ENCODE assay signal across 1 cellular context in the genomic region with DNA sequence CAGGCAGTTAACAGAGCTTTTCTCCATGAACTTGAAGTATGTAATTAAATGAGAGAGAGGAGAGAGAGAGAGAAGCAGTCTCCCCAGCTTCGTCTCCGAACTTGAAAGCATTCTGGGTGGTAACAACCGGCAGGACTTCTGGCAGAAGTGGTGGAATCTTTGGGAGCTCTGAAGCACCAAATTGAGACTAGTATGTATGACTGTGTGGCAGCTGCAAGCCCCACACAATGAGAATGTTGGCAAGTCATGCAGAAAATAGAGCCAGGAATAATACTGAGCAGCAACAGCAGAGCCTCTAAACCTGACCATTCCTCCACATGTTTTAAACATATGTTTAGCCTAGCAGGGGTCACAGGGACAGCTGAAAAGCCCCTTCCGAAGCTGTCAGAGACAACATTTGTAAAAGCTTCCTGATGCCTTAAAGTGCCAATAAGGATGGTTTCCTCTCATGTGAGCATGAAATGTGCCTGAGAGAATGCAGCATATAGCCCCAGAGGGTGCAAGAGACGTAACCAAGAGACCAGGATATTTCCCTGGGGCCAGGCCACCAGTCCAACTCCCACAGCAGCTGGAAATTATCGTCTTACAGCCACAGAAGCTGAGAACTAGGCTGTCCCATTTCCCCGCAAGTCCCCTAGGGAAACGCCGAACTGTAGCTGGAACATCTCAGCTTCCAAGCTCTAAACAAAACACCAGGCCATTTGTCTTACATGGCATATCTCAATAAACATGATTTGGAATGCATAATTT.
TF ChIP-seq lines count a peak whose summit lies in the region.

No MANE protein-coding gene starts in this region.

TF ChIP-seq in SK-N-SH, 30 proteins besides CTCF, POLR2A, EP300 and RAD21 (continued from another document):
- TF ChIP-seq, protein P1, sequence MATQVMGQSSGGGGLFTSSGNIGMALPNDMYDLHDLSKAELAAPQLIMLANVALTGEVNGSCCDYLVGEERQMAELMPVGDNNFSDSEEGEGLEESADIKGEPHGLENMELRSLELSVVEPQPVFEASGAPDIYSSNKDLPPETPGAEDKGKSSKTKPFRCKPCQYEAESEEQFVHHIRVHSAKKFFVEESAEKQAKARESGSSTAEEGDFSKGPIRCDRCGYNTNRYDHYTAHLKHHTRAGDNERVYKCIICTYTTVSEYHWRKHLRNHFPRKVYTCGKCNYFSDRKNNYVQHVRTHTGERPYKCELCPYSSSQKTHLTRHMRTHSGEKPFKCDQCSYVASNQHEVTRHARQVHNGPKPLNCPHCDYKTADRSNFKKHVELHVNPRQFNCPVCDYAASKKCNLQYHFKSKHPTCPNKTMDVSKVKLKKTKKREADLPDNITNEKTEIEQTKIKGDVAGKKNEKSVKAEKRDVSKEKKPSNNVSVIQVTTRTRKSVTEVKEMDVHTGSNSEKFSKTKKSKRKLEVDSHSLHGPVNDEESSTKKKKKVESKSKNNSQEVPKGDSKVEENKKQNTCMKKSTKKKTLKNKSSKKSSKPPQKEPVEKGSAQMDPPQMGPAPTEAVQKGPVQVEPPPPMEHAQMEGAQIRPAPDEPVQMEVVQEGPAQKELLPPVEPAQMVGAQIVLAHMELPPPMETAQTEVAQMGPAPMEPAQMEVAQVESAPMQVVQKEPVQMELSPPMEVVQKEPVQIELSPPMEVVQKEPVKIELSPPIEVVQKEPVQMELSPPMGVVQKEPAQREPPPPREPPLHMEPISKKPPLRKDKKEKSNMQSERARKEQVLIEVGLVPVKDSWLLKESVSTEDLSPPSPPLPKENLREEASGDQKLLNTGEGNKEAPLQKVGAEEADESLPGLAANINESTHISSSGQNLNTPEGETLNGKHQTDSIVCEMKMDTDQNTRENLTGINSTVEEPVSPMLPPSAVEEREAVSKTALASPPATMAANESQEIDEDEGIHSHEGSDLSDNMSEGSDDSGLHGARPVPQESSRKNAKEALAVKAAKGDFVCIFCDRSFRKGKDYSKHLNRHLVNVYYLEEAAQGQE (IDR thresholded peaks at IDR 0.05; ENCODE audit: low read depth, low read length), result no peak
- TF ChIP-seq NRF1 (IDR thresholded peaks at IDR 0.05; ENCODE audit: low read depth, low read length) (no peak), SMC3 (IDR thresholded peaks at IDR 0.05; ENCODE audit: low read depth, low read length) (no peak)
- TF ChIP-seq, protein P2, sequence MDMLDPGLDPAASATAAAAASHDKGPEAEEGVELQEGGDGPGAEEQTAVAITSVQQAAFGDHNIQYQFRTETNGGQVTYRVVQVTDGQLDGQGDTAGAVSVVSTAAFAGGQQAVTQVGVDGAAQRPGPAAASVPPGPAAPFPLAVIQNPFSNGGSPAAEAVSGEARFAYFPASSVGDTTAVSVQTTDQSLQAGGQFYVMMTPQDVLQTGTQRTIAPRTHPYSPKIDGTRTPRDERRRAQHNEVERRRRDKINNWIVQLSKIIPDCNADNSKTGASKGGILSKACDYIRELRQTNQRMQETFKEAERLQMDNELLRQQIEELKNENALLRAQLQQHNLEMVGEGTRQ (IDR thresholded peaks at IDR 0.05; ENCODE audit: borderline replicate concordance, low read depth, low read length), result no peak
